In the genomic region with DNA sequence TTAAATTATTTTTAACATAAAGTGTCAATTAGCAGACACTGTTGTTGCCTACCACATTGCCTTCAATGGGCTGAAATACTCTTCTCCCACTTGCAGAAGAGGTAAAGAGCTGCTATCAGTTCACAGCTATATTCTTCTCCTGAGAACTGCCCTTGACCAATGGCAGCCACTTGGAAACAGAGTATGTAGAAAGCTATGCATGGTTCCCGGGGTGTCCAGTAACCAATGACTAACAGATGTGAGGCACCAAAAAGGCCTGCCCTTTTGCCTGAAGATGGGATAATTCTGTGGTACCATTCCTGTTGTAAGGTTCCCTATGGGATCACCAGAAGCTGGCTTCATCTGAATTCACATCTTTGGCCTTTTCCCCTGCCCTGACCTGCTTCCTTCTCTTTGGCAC, we compare ENCODE assay signal across 16 cellular contexts.
A peak's percentile ranks its signal among the peaks of the same experiment; 100 is the strongest.
DNase-seq lines count a peak whose midpoint lies in the region; ATAC-seq and TF ChIP-seq lines count a peak whose summit lies in the region.
"Had no signal": no experiment of that assay in that cellular context is flagged by ENCODE, and none has a peak within 500 bp of the region (broad histone marks: within the 10 kb centered on the region; RNA-seq: fewer than 3 reads in every experiment).

No MANE protein-coding gene starts in this region.

- DNase-seq in AG08395 (ENCODE audit: low spot score) (peak; percentile 12), GM23248 (peak; percentile 47), choroid plexus epithelial cell (ENCODE audit: low read depth) (peak; percentile 24), iris pigment epithelial cell (ENCODE audit: low read depth) (peak; percentile 50), cortex of kidney (lab: John Stamatoyannopoulos, UW) (no peak), left cardiac atrium (no peak)
- DNase-seq: Calu3; CD4-positive, CD25-positive, alpha-beta regulatory T cell; DMS 273 treated with DMSO at 0.1 percent for 48 hours; GDM1; HCEC 1CT; HFFc6 had no signal

- no peaks in the 10 kb centered on the region for H3K36me3 ChIP-seq in GM23248 (ENCODE audit: low read depth)

- H3K27me3 ChIP-seq in GM23248 (replicated peaks; ENCODE audit: insufficient read depth), result no peaks in the 10 kb centered on the region
- H3K27me3 ChIP-seq: BLaER1 treated with 17β-estradiol and CSF1 and Interleukin-3, amounts not matched to agents 10 nM and 100 nM had no signal

- H4K20me1 ChIP-seq in GM23248 (ENCODE audit: insufficient read depth), result no peaks in the 10 kb centered on the region
- H4K20me1 ChIP-seq: BLaER1 treated with 17β-estradiol and CSF1 and Interleukin-3, amounts not matched to agents 10 nM and 100 nM had no signal

- H3F3A ChIP-seq in GM23248 (ENCODE audit: insufficient read depth), result 0 out of 2 replicates have a peak, but pooled peaks cover 6% of the 10 kb centered on the region

- H3K27ac ChIP-seq in GM23248, result no peak overlapping the region
- H3K27ac ChIP-seq: 22Rv1; BLaER1 treated with 17β-estradiol and CSF1 and Interleukin-3, amounts not matched to agents 10 nM and 100 nM had no signal

- H3K9ac ChIP-seq in GM23248, result no peak overlapping the region
- H3K9ac ChIP-seq: BLaER1 treated with 17β-estradiol and CSF1 and Interleukin-3, amounts not matched to agents 10 nM and 100 nM had no signal

- no peaks in the 10 kb centered on the region for H3K79me2 ChIP-seq in GM23248 (ENCODE audit: insufficient read depth)

- H3K4me1 ChIP-seq in GM23248 (ENCODE audit: insufficient read depth), result peaks cover 7% of the 10 kb centered on the region

- no peaks in the 10 kb centered on the region for H3K9me2 ChIP-seq in GM23248 (ENCODE audit: insufficient read depth)

- no peak overlapping the region for H3K4me3 ChIP-seq in GM23248
- no peak overlapping the region for H3K4me3 ChIP-seq in choroid plexus epithelial cell (ENCODE audit: low read depth, low read length)
- H3K4me3 ChIP-seq: BLaER1 treated with 17β-estradiol and CSF1 and Interleukin-3, amounts not matched to agents 10 nM and 100 nM had no signal

- intact Hi-C loops in left cardiac atrium (cut with DNase I), result loop anchor here in 1 of 2 donors (10.0 kb wide), 1 partner anchor 161 kb away; no protein-coding TSS in a partner anchor

- no peaks in the 10 kb centered on the region for H3K9me3 ChIP-seq in GM23248 (ENCODE audit: low read depth)

- no peak for TF ChIP-seq CTCF in choroid plexus epithelial cell (conservative IDR thresholded peaks at IDR 0.05; ENCODE audit: low read depth, low read length)

- H2AFZ ChIP-seq in GM23248, result no peak overlapping the region

- 24 to 44% methylated on average over 1 of the region's 1 CpG for WGBS in GM23248 (ENCODE audit: low coverage in 1 of 2, low lambda C conversion rate in 2 of 2, missing lambda C conversion rate in 2 of 2), 2 experiments

- in situ Hi-C loops in GM23248 (cut with MboI), result no loop called here

- H3K4me2 ChIP-seq in GM23248 (ENCODE audit: unreplicated experiment), result no peak overlapping the region
- H3K4me2 ChIP-seq: BLaER1 treated with 17β-estradiol and CSF1 and Interleukin-3, amounts not matched to agents 10 nM and 100 nM had no signal

- ATAC-seq in GM18873 (IDR thresholded peaks at IDR 0.05; ENCODE audit: low FRiP score, unreplicated experiment) (no peak), left cardiac atrium (no peak), HG02763 (IDR thresholded peaks at IDR 0.05; ENCODE audit: unreplicated experiment) (no peak)

Comparison
In these comparisons a context has a peak if more than half of its experiments do, and no peak if none do; other contexts are left out.
1. DNase-seq: peak in AG08395 (single experiment), GM23248 (single experiment), choroid plexus epithelial cell (single experiment) and iris pigment epithelial cell (single experiment); none in cortex of kidney (single experiment) and left cardiac atrium (single experiment).